11 cellular contexts compared by ENCODE assay signal in the genomic region with DNA sequence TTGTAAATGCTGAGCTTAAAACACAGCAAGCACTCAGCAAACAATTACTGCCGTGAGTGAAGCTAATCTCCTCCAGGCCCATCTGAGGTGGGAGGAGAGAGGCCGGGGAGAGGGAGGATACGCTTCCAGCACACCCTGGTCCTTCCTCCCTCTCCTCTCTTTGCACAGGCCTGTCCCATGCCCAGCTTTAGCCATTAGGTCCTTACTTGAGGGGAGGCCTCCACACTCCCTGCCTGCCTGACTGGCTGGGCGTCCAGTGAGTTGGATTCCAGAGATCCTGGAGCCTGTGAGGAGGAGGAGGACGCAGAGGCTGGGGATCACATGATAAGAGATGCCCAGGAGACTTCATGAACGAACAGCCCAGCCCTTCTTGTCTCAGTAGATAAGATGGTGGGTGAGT.
DNase-seq lines count a peak whose midpoint lies in the region; ATAC-seq, FAIRE-seq and TF ChIP-seq lines count a peak whose summit lies in the region.
"Had no signal": no experiment of that assay in that cellular context is flagged by ENCODE, and none has a peak within 500 bp of the region (broad histone marks: within the 10 kb centered on the region; RNA-seq: fewer than 3 reads in every experiment).

No MANE protein-coding gene starts in this region.

- H3K9me3 ChIP-seq in breast epithelium (no peaks in the 10 kb centered on the region), SK-N-MC (ENCODE audit: low read depth, low read length) (no peaks in the 10 kb centered on the region; the same call in 1 of the 2 replicates), keratinocyte (ENCODE audit: control insufficient read depth, low read depth, low read length) (peaks cover 4% of the 10 kb centered on the region), testis (no peaks in the 10 kb centered on the region)

- FAIRE-seq in keratinocyte (lab: Jason Lieb, UNC): no peak

- intact Hi-C loops in MCF 10A (cut with micrococcal nuclease) (no loop called here), breast epithelium (cut with DNase I; ENCODE audit: low total_unique reads) (no loop called here), testis (cut with DNase I; ENCODE audit: low total_unique reads) (no loop called here)

- no peak for ATAC-seq in esophagus mucosa

- H3K27me3 Mint-ChIP-seq in MCF 10A (ENCODE audit: insufficient read depth, unreplicated experiment) (no peaks in the 10 kb centered on the region), glutamatergic neuron (ENCODE audit: unreplicated experiment) (peaks cover 3% of the 10 kb centered on the region)

- BruUV-seq in MCF 10A (replicated peaks; lab: Mats Ljungman, UMichigan): no TSS peak

- TF ChIP-seq CTCF in MCF 10A (IDR thresholded peaks at IDR 0.05; ENCODE audit: unreplicated experiment) (no peak), breast epithelium (IDR thresholded peaks at IDR 0.05) (no peak), keratinocyte (optimal IDR thresholded peaks at IDR 0.05 in 1 of 3, IDR thresholded peaks at IDR 0.05 in 1 of 3, conservative IDR thresholded peaks at IDR 0.05 in 1 of 3; ENCODE audit: extremely low read depth in 1 of 3, insufficient read depth in 2 of 3, low read length in 3 of 3) (no peak), testis (IDR thresholded peaks at IDR 0.05) (no peak), glutamatergic neuron (IDR thresholded peaks at IDR 0.05; ENCODE audit: partially characterized antibody, unreplicated experiment) (no peak)

- CTCF ChIA-PET in MCF 10A (lab: Yijun Ruan, JAX): interaction anchor here (0.6 to 1.1 kb wide), 2 partner anchors 22 to 124 kb away, joined by 3 to 4 read pairs; no protein-coding TSS in a partner anchor

- DNase-seq in MCF 10A (ENCODE audit: unreplicated experiment): no peak
- no peak for DNase-seq in breast epithelium (ENCODE audit: low spot score in 2 of 2)
- DNase-seq in SK-N-MC (ENCODE audit: low read depth, low spot score): no peak
- no peak for DNase-seq in keratinocyte (ENCODE audit: low read depth, low spot score)
- DNase-seq in testis: peak; percentile 84
- DNase-seq in cortex of kidney (lab: John Stamatoyannopoulos, UW): no peak
- no peak for DNase-seq in glutamatergic neuron
- DNase-seq: HFFc6, KG1 had no signal

- no peaks in the 10 kb centered on the region for H3K79me2 ChIP-seq in keratinocyte (ENCODE audit: control insufficient read depth, insufficient read depth, low read length)

- H3K27ac ChIP-seq in breast epithelium (peak overlapping the region in 1 of 2 donors; percentile 19), SK-N-MC (peak overlapping the region; percentile 0; the same call in 1 of the 2 replicates), keratinocyte (ENCODE audit: control insufficient read depth, insufficient read depth, low read length) (peak overlapping the region; percentile 57), testis (peak overlapping the region; percentile 78 to 79)

- no peaks in the 10 kb centered on the region for H3K27me3 ChIP-seq in breast epithelium
- H3K27me3 ChIP-seq in keratinocyte (ENCODE audit: control insufficient read depth, extremely low read depth, insufficient read depth, low read length): no peaks in the 10 kb centered on the region
- no peaks in the 10 kb centered on the region for H3K27me3 ChIP-seq in testis

- WGBS in testis, 2 donors: 30% methylated on average over 6 of the region's 6 CpGs; no CpG with 5 or more reads in 1 of the 2 donors

- POLR2A ChIA-PET in MCF 10A (lab: Yijun Ruan, JAX): interaction anchor here (1.2 to 5.6 kb wide), 5 partner anchors 10 to 283 kb away, joined by 3 to 33 read pairs (median 5); no protein-coding TSS in a partner anchor

- no peak overlapping the region for H3K9ac ChIP-seq in SK-N-MC (ENCODE audit: insufficient read length)
- peak overlapping the region; percentile 11 for H3K9ac ChIP-seq in keratinocyte (ENCODE audit: control insufficient read depth, extremely low read depth, insufficient read depth, low read length)

- no peak for TF ChIP-seq POLR2A in breast epithelium (IDR thresholded peaks at IDR 0.05)
- no peak for TF ChIP-seq POLR2A in testis (IDR thresholded peaks at IDR 0.05)

- no peaks in the 10 kb centered on the region for H4K20me1 ChIP-seq in keratinocyte (ENCODE audit: control insufficient read depth, extremely low read depth, insufficient read depth, low read length)

- H3K36me3 Mint-ChIP-seq in MCF 10A (ENCODE audit: insufficient read depth, unreplicated experiment) (peaks cover 3% of the 10 kb centered on the region), glutamatergic neuron (ENCODE audit: unreplicated experiment) (no peaks in the 10 kb centered on the region)

- no peaks in the 10 kb centered on the region for H3K4me1 ChIP-seq in breast epithelium
- peaks cover 36% of the 10 kb centered on the region for H3K4me1 ChIP-seq in keratinocyte (ENCODE audit: control insufficient read depth, extremely low read depth, insufficient read depth, low read length)
- peaks cover 33% of the 10 kb centered on the region for H3K4me1 ChIP-seq in testis

- H2AFZ ChIP-seq in keratinocyte (ENCODE audit: control insufficient read depth, low read length): peak overlapping the region; percentile 84

- H3K36me3 ChIP-seq in breast epithelium (no peaks in the 10 kb centered on the region), SK-N-MC (ENCODE audit: insufficient read depth, low read length) (no peaks in the 10 kb centered on the region), keratinocyte (ENCODE audit: control insufficient read depth in 2 of 2, extremely low read depth in 1 of 2, insufficient read depth in 2 of 2, low read length in 2 of 2) (no peaks in the 10 kb centered on the region), testis (ENCODE audit: low read depth, missing control alignments) (no peaks in the 10 kb centered on the region)

- H3K27ac Mint-ChIP-seq in MCF 10A (ENCODE audit: low read depth, unreplicated experiment) (peak overlapping the region; percentile 98), glutamatergic neuron (ENCODE audit: unreplicated experiment) (no peak overlapping the region)
- H3K27ac Mint-ChIP-seq: activated T-helper 1 cell treated with anti-CD3 and anti-CD28 coated beads, Interleukin-12 subunit alpha, Interleukin-12 subunit beta, Interleukin-2, Interleukin-4 antibody, amounts not matched to agents 30 ng/mL and 10 ng/mL and 1 ng/mL, durations not matched to agents 14 hours and 24 hours and 36 hours; HFFc6 had no signal

- H3K4me3 Mint-ChIP-seq in MCF 10A (ENCODE audit: unreplicated experiment) (no peak overlapping the region), glutamatergic neuron (ENCODE audit: unreplicated experiment) (no peak overlapping the region)
- H3K4me3 Mint-ChIP-seq: activated T-helper 1 cell treated with anti-CD3 and anti-CD28 coated beads, Interleukin-12 subunit alpha, Interleukin-12 subunit beta, Interleukin-2, Interleukin-4 antibody, amounts not matched to agents 30 ng/mL and 10 ng/mL and 1 ng/mL, durations not matched to agents 14 hours and 24 hours and 36 hours; HFFc6 had no signal

- peaks cover 39% of the 10 kb centered on the region for H3K4me1 Mint-ChIP-seq in MCF 10A (ENCODE audit: insufficient read depth, unreplicated experiment)
- peaks cover 20% of the 10 kb centered on the region for H3K4me1 Mint-ChIP-seq in glutamatergic neuron (ENCODE audit: low read depth, unreplicated experiment)

- peak overlapping the region; percentile 37 for H3K4me2 ChIP-seq in keratinocyte (ENCODE audit: control insufficient read depth, extremely low read depth, insufficient read depth, low read depth, low read length)

- dilution Hi-C loops in keratinocyte (cut with MboI; ENCODE audit: extremely low pct_ligation_motif_present, low sequenced_read_pairs): no loop called here

- no peaks in the 10 kb centered on the region for H3K9me1 ChIP-seq in keratinocyte (ENCODE audit: control insufficient read depth, extremely low read depth, insufficient read depth, low read length)

- peaks cover 6% of the 10 kb centered on the region for H3K9me3 Mint-ChIP-seq in MCF 10A (ENCODE audit: unreplicated experiment)
- peaks cover 5% of the 10 kb centered on the region for H3K9me3 Mint-ChIP-seq in glutamatergic neuron (ENCODE audit: unreplicated experiment)

- H3K4me3 ChIP-seq in breast epithelium (no peak overlapping the region), SK-N-MC (no peak overlapping the region), keratinocyte (ENCODE audit: control insufficient read depth in 2 of 3, extremely low read depth in 1 of 3, insufficient read depth in 2 of 3, low read depth in 1 of 3, low read length in 3 of 3) (no peak overlapping the region), testis (no peak overlapping the region)
